11 cellular contexts compared by ENCODE assay signal in the genomic region with DNA sequence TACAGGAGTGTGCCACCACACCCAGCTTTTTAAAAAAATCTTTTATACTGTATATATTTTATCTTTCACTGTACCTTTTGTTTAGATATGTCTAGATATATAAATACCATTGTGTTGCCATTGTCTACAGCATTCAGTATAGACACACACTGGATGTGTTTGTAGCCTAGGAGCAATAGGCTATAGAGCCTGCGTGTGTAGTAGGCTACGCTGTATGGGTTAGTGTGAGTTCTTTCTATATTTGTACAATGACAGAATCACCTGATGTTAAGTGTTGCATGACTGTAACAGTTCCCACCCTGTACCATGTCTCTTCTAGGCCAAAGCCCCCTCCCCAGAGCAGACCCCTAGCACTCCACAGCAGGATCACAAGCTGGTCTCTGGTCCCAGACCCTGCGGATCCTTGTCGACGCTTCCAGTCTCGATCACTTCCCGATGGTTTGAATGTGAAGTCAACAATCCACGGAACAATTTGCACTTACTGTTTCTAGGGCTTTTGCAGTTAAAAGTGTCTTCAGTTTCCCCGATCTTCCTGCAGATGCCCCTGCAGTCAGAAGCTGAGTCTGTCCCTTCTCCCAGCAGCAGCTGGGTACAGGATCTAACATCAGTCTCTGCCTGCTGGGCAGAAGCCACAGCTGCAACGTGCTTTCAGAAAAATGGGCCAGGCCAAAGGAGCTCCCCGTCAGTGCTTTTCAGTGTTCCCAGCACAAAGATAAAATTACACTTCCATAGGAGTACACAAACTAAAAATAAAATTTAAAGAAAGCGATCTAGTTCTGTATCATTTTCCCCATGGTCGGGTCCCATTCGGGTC. TPM values are rescaled to one million over a fixed set of nuclear protein-coding genes. Genes with fewer than 3 reads are reported as not detected.
A peak's percentile ranks its signal among the peaks of the same experiment; 100 is the strongest.
DNase-seq lines count a peak whose midpoint lies in the region; ATAC-seq and TF ChIP-seq lines count a peak whose summit lies in the region.
"Had no signal": no experiment of that assay in that cellular context is flagged by ENCODE, and none has a peak within 500 bp of the region (broad histone marks: within the 10 kb centered on the region; RNA-seq: fewer than 3 reads in every experiment).

No MANE protein-coding gene starts in this region.

- H3K4me3 ChIP-seq in ectodermal cell (ENCODE audit: insufficient read depth, low read depth, low read length) (no peak overlapping the region), lung (no peak overlapping the region), testis (no peak overlapping the region)

- TF ChIP-seq CTCF in lung (IDR thresholded peaks at IDR 0.05; ENCODE audit: control extremely low read depth, extremely low read depth) (no peak), testis (IDR thresholded peaks at IDR 0.05) (no peak)

- H3K36me3 ChIP-seq in ectodermal cell (ENCODE audit: control insufficient read depth, insufficient read depth, low read length) (peaks cover 10% of the 10 kb centered on the region), lung (ENCODE audit: control insufficient read depth in 2 of 2, insufficient read depth in 2 of 2, low read length in 2 of 2) (no peaks in the 10 kb centered on the region), testis (ENCODE audit: low read depth, missing control alignments) (no peaks in the 10 kb centered on the region)

- H3K27ac ChIP-seq in ectodermal cell (ENCODE audit: insufficient read depth, low read depth, low read length, poor library complexity, severe bottlenecking) = peak overlapping the region; percentile 72
- H3K27ac ChIP-seq in lung (ENCODE audit: low read depth in 1 of 2, low read length in 1 of 2) = peak overlapping the region; percentile 63 to 69
- peak overlapping the region in 1 of 2 donors; percentile 10 for H3K27ac ChIP-seq in testis

- H3K4me1 ChIP-seq in ectodermal cell (ENCODE audit: control insufficient read depth, insufficient read depth, low read length) = peaks cover 6% of the 10 kb centered on the region
- H3K4me1 ChIP-seq in lung (ENCODE audit: control insufficient read depth in 2 of 2, insufficient read depth in 2 of 2, low read length in 2 of 2) = peaks cover 5 to 15% of the 10 kb centered on the region in 2 donors
- H3K4me1 ChIP-seq in testis = no peaks in the 10 kb centered on the region

- no peak for ATAC-seq in lung (ENCODE audit: insufficient read depth, low FRiP score)

- 90% methylated on average over 14 of the region's 14 CpGs for WGBS in ectodermal cell, 2 experiments
- 76 to 89% methylated on average over 14 of the region's 14 CpGs for WGBS in lung, 2 donors
- 60 to 71% methylated on average over 14 of the region's 14 CpGs for WGBS in testis, 2 donors

- H3K27me3 ChIP-seq in ectodermal cell (ENCODE audit: control insufficient read depth, insufficient read depth, low read length, poor library complexity, severe bottlenecking) (no peaks in the 10 kb centered on the region), lung (ENCODE audit: control insufficient read depth, insufficient read depth) (no peaks in the 10 kb centered on the region), testis (no peaks in the 10 kb centered on the region)

- H3K9me3 ChIP-seq in ectodermal cell (ENCODE audit: control insufficient read depth, low read length) = no peaks in the 10 kb centered on the region
- H3K9me3 ChIP-seq in lung (ENCODE audit: control insufficient read depth in 2 of 2, insufficient read depth in 1 of 2, low read length in 1 of 2) = no peaks in the 10 kb centered on the region
- no peaks in the 10 kb centered on the region for H3K9me3 ChIP-seq in testis

- TF ChIP-seq POLR2A in testis (IDR thresholded peaks at IDR 0.05) = no peak

- intact Hi-C loops in testis (cut with DNase I; ENCODE audit: low total_unique reads) = no loop called here

- peak; percentile 11 for DNase-seq in M059J (ENCODE audit: low read depth)
- no peak for DNase-seq in lung (ENCODE audit: low spot score)
- DNase-seq in testis = peak; percentile 13
- no peak for DNase-seq in stimulated activated CD4-positive, alpha-beta T cell treated with anti-CD3 and anti-CD28 coated beads, Interleukin-2, amount 100 ng/mL, for 48 hours
- no peak for DNase-seq in activated T-cell treated with anti-CD3 and anti-CD28 coated beads, Interleukin-2, amount 50 U/mL, for 1 hour
- no peak for DNase-seq in activated T-cell treated with anti-CD3 and anti-CD28 coated beads, Interleukin-2, amount 50 U/mL, for 48 hours
- DNase-seq in activated CD8-positive, alpha-beta memory T cell treated with anti-CD3 and anti-CD28 coated beads, Interleukin-2, amount 50 U/mL, for 48 hours = no peak
- DNase-seq: activated CD4-positive, alpha-beta memory T cell treated with anti-CD3 and anti-CD28 coated beads for 36 hours; DMS79; NCI-H1436 had no signal

RNA-seq across cellular contexts. Expression of gene ADAM11, which starts 35.3 kb away (rescaled TPM):
- total RNA-seq in M059J (2014; rRNA removed; shearing (Covaris generic)) = 0.12 TPM in 1 of 2 replicates, not detected in the other
- polyA plus RNA-seq in ectodermal cell (2013, experiment 1 of 4) = 9.5 TPM
- polyA plus RNA-seq in ectodermal cell (2013, experiment 2 of 4) = 9.9 TPM
- polyA plus RNA-seq in ectodermal cell (2013, experiment 3 of 4) = 6.6 TPM
- polyA plus RNA-seq in ectodermal cell (2013, experiment 4 of 4) = 7.2 TPM
- total RNA-seq in lung = 1 to 10 TPM in 1 of 2 donors, under 1 TPM in 1; 0.09 to 1.1 TPM
- polyA plus RNA-seq in lung = under 1 TPM; 0.15 to 0.22 TPM
- total RNA-seq in testis = 1 to 10 TPM; 7.6 TPM
- 4.9 TPM for polyA plus RNA-seq in testis (ENCODE audit: insufficient read depth, low read depth, low replicate concordance)

RNA-seq across cellular contexts. Expression of gene GJC1, which starts 36.0 kb away (rescaled TPM):
- 7.6 and 19.5 TPM in 2 replicates for total RNA-seq in M059J (2014; rRNA removed; shearing (Covaris generic))
- 81.6 TPM for polyA plus RNA-seq in ectodermal cell (2013, experiment 1 of 4)
- polyA plus RNA-seq in ectodermal cell (2013, experiment 2 of 4) = 90.5 TPM
- 67.7 TPM for polyA plus RNA-seq in ectodermal cell (2013, experiment 3 of 4)
- polyA plus RNA-seq in ectodermal cell (2013, experiment 4 of 4) = 71.5 TPM
- total RNA-seq in lung (10 to 100 TPM; 13.0 to 44.3 TPM), testis (10 to 100 TPM; 16.9 to 21.0 TPM)
- polyA plus RNA-seq in lung (1 to 10 TPM; 3.9 TPM), testis (ENCODE audit: insufficient read depth, low read depth, low replicate concordance) (19.3 TPM)

RNA-seq across cellular contexts. Expression of gene HIGD1B, which starts 53.6 kb away (rescaled TPM):
- total RNA-seq in M059J (2014; rRNA removed; shearing (Covaris generic)) = not detected in 2 replicates
- polyA plus RNA-seq in ectodermal cell (2013, experiment 1 of 4) = not detected
- not detected for polyA plus RNA-seq in ectodermal cell (2013, experiment 2 of 4)
- not detected for polyA plus RNA-seq in ectodermal cell (2013, experiment 3 of 4)
- not detected for polyA plus RNA-seq in ectodermal cell (2013, experiment 4 of 4)
- total RNA-seq in lung = 10 to 100 TPM; 12.1 to 23.9 TPM
- 10 to 100 TPM in 1 of 2 donors, 1 to 10 TPM in 1; 3.0 to 25.4 TPM for polyA plus RNA-seq in lung
- total RNA-seq in testis = under 1 TPM in 1 of 2 donors, not detected in 1; 0.81 TPM
- 2.6 TPM for polyA plus RNA-seq in testis (ENCODE audit: insufficient read depth, low read depth, low replicate concordance)
- total RNA-seq: activated CD4-positive, alpha-beta memory T cell treated with anti-CD3 and anti-CD28 coated beads for 36 hours had no signal

Comparison
In these comparisons a context has a peak if more than half of its experiments do, and no peak if none do; other contexts are left out.
1. DNase-seq: peak in M059J (single experiment) and testis (single experiment); none in lung (single experiment), stimulated activated CD4-positive, alpha-beta T cell treated with anti-CD3 and anti-CD28 coated beads, Interleukin-2, amount 100 ng/mL, for 48 hours (0 of 2), activated T-cell treated with anti-CD3 and anti-CD28 coated beads, Interleukin-2, amount 50 U/mL, for 1 hour (single experiment), activated T-cell treated with anti-CD3 and anti-CD28 coated beads, Interleukin-2, amount 50 U/mL, for 48 hours (0 of 2) and activated CD8-positive, alpha-beta memory T cell treated with anti-CD3 and anti-CD28 coated beads, Interleukin-2, amount 50 U/mL, for 48 hours (single experiment).
2. RNA of gene HIGD1B, which starts 53.6 kb away (total RNA-seq): 12.1 to 23.9 TPM in lung; 0.81 TPM in testis and not detected in M059J; every median in the first group is over 4 times any median in the second.